In genomic region chr16:2429771-2430663, GRCh38 we compare ENCODE assay signal across 8 cellular contexts. TPM values are rescaled to one million over a fixed set of nuclear protein-coding genes. Genes with fewer than 3 reads are reported as not detected.
DNase-seq lines count a peak whose midpoint lies in the region; ATAC-seq and TF ChIP-seq lines count a peak whose summit lies in the region.

No MANE protein-coding gene starts in this region.

- peak overlapping the region; percentile 93 for H3K4me3 Mint-ChIP-seq in memory B cell

- H3K27me3 ChIP-seq in dorsolateral prefrontal cortex (no peaks in the 10 kb centered on the region), upper lobe of right lung (no peaks in the 10 kb centered on the region)

- H3K27ac Mint-ChIP-seq in memory B cell: peak overlapping the region; percentile 14

- ATAC-seq in memory B cell (ENCODE audit: low read depth) (peak; percentile 28), upper lobe of right lung (peak; percentile 0)

- TF ChIP-seq CTCF in GM12864 (IDR thresholded peaks at IDR 0.05; ENCODE audit: low read depth, low read length, missing control alignments): peak; percentile 45
- no peak for TF ChIP-seq CTCF in HFF-Myc (IDR thresholded peaks at IDR 0.05; ENCODE audit: low read depth, low read length, missing control alignments)
- peak in 23 of 56 donors; percentile 5 to 38 (median 12) for TF ChIP-seq CTCF in dorsolateral prefrontal cortex (IDR thresholded peaks at IDR 0.05 in 54 of 56, conservative IDR thresholded peaks at IDR 0.05 in 2 of 56; ENCODE audit: low read depth in 1 of 56, partially characterized antibody in 56 of 56)
- TF ChIP-seq CTCF in upper lobe of right lung (IDR thresholded peaks at IDR 0.05): no peak

- intact Hi-C loops in dorsolateral prefrontal cortex (cut with DNase I) (loop anchor here (1.0 to 5.0 kb wide), 6 partner anchors 32 to 90 kb away; partner anchors contain the start of genes ABCA3 (in 2 of the 2), NTN3 (in 1 of the 2) and TEDC2 (in 1 of the 2)), upper lobe of right lung (cut with DNase I) (no loop called here)

- no peaks in the 10 kb centered on the region for H3K9me3 ChIP-seq in upper lobe of right lung

- no peaks in the 10 kb centered on the region for H3K9me3 Mint-ChIP-seq in memory B cell

- H3K4me3 ChIP-seq in GM12864 (ENCODE audit: low read depth, low read length) (peak overlapping the region; percentile 82), HFF-Myc (replicated peaks; ENCODE audit: low read depth, low read length) (peak overlapping the region; percentile 91), dorsolateral prefrontal cortex (peak overlapping the region; percentile 60 to 98 (median 88)), upper lobe of right lung (peak overlapping the region; percentile 79)

- peak overlapping the region in 43 of 59 donors; percentile 26 to 88 (median 69) for H3K27ac ChIP-seq in dorsolateral prefrontal cortex
- H3K27ac ChIP-seq in upper lobe of right lung: peak overlapping the region; percentile 14

- peak; percentile 22 for DNase-seq in GM12864 (ENCODE audit: low read depth)
- DNase-seq in HFF-Myc (ENCODE audit: extremely low read depth, low read depth): no peak
- peak; percentile 55 for DNase-seq in RKO (ENCODE audit: low spot score)
- DNase-seq in dorsolateral prefrontal cortex: peak in 3 of 10 donors; percentile 22 to 29 (median 25)
- DNase-seq in memory B cell (ENCODE audit: low spot score in 2 of 2): peak in 1 of 2 donors; percentile 26
- DNase-seq in upper lobe of right lung: no peak
- no peak for DNase-seq in NCI-H187 treated with DMSO at 0.1 percent for 48 hours (lab: John Stamatoyannopoulos, UW)
- DNase-seq in 8988T: no peak

- no peaks in the 10 kb centered on the region for H3K36me3 ChIP-seq in upper lobe of right lung

- H3K4me1 Mint-ChIP-seq in memory B cell: peaks cover 14% of the 10 kb centered on the region

- peaks cover 6% of the 10 kb centered on the region for H3K36me3 Mint-ChIP-seq in memory B cell

- peaks cover 13% of the 10 kb centered on the region for H3K4me1 ChIP-seq in upper lobe of right lung

- no peaks in the 10 kb centered on the region for H3K27me3 Mint-ChIP-seq in memory B cell

RNA-seq across cellular contexts. Expression of gene CCNF, which starts 0.8 kb away (rescaled TPM):
- total RNA-seq in dorsolateral prefrontal cortex: 10 to 100 TPM in 29 of 120 experiments, 1 to 10 TPM in 91; 3.8 to 15.4 (median 8.3) TPM
- total RNA-seq in upper lobe of right lung: 3.6 TPM

RNA-seq across cellular contexts. Expression of gene TEDC2, which starts 29.9 kb away (rescaled TPM):
- total RNA-seq in dorsolateral prefrontal cortex (10 to 100 TPM in 3 of 120 experiments, 1 to 10 TPM in 117; 1.9 to 10.8 (median 5.0) TPM), upper lobe of right lung (not detected)

RNA-seq across cellular contexts. Expression of gene NTN3, which starts 41.1 kb away (rescaled TPM):
- total RNA-seq in dorsolateral prefrontal cortex: 1 to 10 TPM in 106 of 120 experiments, under 1 TPM in 13, not detected in 1; 0.48 to 4.0 (median 1.6) TPM
- total RNA-seq in upper lobe of right lung: not detected

RNA-seq across cellular contexts. Expression of gene TBC1D24, which starts 44.9 kb away (rescaled TPM):
- total RNA-seq in dorsolateral prefrontal cortex: 10 to 100 TPM; 27.5 to 97.0 (median 62.6) TPM
- total RNA-seq in upper lobe of right lung: 43.7 TPM

Comparison
In these comparisons a context has a peak if more than half of its experiments do, and no peak if none do; other contexts are left out.
1. DNase-seq: peak in GM12864 (single experiment) and RKO (single experiment); none in HFF-Myc (single experiment), upper lobe of right lung (single experiment), NCI-H187 treated with DMSO at 0.1 percent for 48 hours (single experiment) and 8988T (single experiment).
2. Peak in every context shown above with its lines, with median percentiles within 50 percentile points of each other: H3K4me3 ChIP-seq.